ENCODE assay signal across 8 cellular contexts in the genomic region with DNA sequence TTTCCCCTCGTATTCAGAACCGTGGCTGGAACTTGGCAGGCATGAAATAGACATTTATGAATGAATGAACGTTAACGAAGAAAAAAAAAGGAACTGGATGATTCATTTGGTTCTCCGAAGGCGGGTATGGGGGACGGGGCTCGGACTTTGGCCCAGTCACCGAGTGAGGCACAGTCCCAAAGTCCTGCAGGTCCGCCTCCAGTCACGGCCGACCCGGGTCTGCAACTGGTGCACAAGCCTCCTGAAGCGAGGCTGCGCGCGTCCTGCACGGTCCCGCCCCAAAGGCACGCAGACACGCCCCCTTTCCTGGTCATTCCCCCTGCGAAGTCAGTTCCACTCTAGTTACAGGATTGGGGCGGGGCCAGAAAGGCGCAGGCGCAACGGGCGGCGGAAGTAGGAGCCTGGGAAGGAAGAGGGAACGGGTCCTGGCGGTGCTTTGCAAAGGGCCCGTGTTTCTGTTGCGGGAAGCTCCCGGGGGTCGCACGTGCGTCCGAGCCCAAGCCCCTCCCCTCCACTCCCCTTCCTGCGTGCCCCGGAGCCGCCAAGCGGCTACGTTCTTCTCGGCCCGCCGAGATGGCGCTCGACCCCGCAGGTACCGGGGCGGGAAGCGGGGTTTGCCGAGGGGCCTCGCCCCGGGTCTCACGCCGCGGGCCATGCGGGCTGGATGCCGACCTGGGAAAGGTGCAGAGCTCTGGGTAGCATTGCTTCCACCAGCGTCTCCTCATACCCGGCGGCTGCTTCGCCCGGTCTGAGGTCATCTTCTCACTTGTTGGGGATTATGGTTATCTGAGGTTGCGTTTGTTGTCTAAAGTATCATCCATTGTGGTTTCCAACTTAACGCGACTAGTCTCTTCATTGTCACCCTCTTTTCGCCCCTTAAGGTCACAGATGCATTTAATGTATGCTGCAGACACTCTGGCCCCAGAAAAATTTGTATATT. TPM values are rescaled to one million over a fixed set of nuclear protein-coding genes. Genes with fewer than 3 reads are reported as not detected.
DNase-seq lines count a peak whose midpoint lies in the region; ATAC-seq and TF ChIP-seq lines count a peak whose summit lies in the region.

A gene with protein sequence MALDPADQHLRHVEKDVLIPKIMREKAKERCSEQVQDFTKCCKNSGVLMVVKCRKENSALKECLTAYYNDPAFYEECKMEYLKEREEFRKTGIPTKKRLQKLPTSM (plus strand): TSS at position 399 of the 940 bp plus-strand sequence. CDS start 175 bp downstream, at position 574.

- H3K4me3 ChIP-seq in right atrium auricular region (peak within 1 kb of the TSS; percentile 85 to 91), uterus (peak within 1 kb of the TSS; percentile 92 to 99)

- H3K27ac ChIP-seq in right atrium auricular region (peak within 1 kb of the TSS; percentile 82 to 88), uterus (peak within 1 kb of the TSS; percentile 83)

- ATAC-seq in GM18499 (IDR thresholded peaks at IDR 0.05; ENCODE audit: insufficient read depth, unreplicated experiment) (peak; percentile 94), HG02943 (IDR thresholded peaks at IDR 0.05; ENCODE audit: low read depth, unreplicated experiment) (peak; percentile 97)

- intact Hi-C loops in T-helper 2 cell treated with Interferon-gamma antibody and Interleukin-4, amounts not matched to agents 100 ng/mL and 5 ng/mL, for 36 hours (cut with micrococcal nuclease): loop anchor here (1.0 to 5.0 kb wide), 6 partner anchors 46 to 757 kb away; a partner anchor contains a TSS
- intact Hi-C loops in uterus (cut with DNase I; ENCODE audit: low total_unique reads): no loop called here

- peak; percentile 79 to 85 for TF ChIP-seq POLR2A in uterus (IDR thresholded peaks at IDR 0.05)

- H3K4me1 ChIP-seq in right atrium auricular region (peaks cover 0 to 28% of the 10 kb centered on the region in 2 donors), uterus (no peaks in the 10 kb centered on the region)

- H3K27me3 ChIP-seq in right atrium auricular region (no peaks in the 10 kb centered on the region), uterus (no peaks in the 10 kb centered on the region)

- H3K9me3 ChIP-seq in right atrium auricular region (no peaks in the 10 kb centered on the region), uterus (no peaks in the 10 kb centered on the region)

- TF ChIP-seq CTCF in right atrium auricular region (IDR thresholded peaks at IDR 0.05) (peak in 1 of 2 donors; percentile 22), uterus (IDR thresholded peaks at IDR 0.05) (no peak)

- no peaks in the 10 kb centered on the region for H3K36me3 ChIP-seq in right atrium auricular region
- H3K36me3 ChIP-seq in uterus: no peaks in the 10 kb centered on the region

- DNase-seq in NCI-H187 treated with DMSO at 0.1 percent for 48 hours (lab: John Stamatoyannopoulos, UW) (peak; percentile 36), anterior cingulate cortex (lab: John Stamatoyannopoulos, UW) (peak; percentile 72 to 98 (median 94)), right atrium auricular region (ENCODE audit: low spot score) (peak; percentile 99), pulmonary artery endothelial cell (ENCODE audit: low read depth, low spot score) (peak; percentile 87), uterus (peak; percentile 98)

RNA-seq across cellular contexts. Expression of the gene that starts here (rescaled TPM):
- 17.5 and 20.2 TPM in 2 replicates for total RNA-seq in T-helper 2 cell treated with Interferon-gamma antibody and Interleukin-4, amounts not matched to agents 100 ng/mL and 5 ng/mL, for 36 hours
- total RNA-seq in right atrium auricular region (10 to 100 TPM; 27.4 to 41.8 TPM), pulmonary artery endothelial cell (3.6 and 3.9 TPM in 2 replicates), uterus (10 to 100 TPM in 1 of 4 donors, 1 to 10 TPM in 3; 2.0 to 17.8 (median 3.9) TPM)

Comparison
In these comparisons a context has a peak if more than half of its experiments do, and no peak if none do; other contexts are left out.
1. Peak in every context shown above with its lines: DNase-seq, ATAC-seq, H3K4me3 ChIP-seq and H3K27ac ChIP-seq.
2. DNase-seq: peak in every context shown above with its lines; median percentile 99 in right atrium auricular region; 98 in uterus; 94 in anterior cingulate cortex; 87 in pulmonary artery endothelial cell; 36 in NCI-H187 treated with DMSO at 0.1 percent for 48 hours.